ENCODE assay signal across 29 cellular contexts in genomic region chr14:71341160-71341559, GRCh38. TPM values are rescaled to one million over a fixed set of nuclear protein-coding genes. Genes with fewer than 3 reads are reported as not detected.
DNase-seq lines count a peak whose midpoint lies in the region; ATAC-seq and TF ChIP-seq lines count a peak whose summit lies in the region.
"Had no signal": no experiment of that assay in that cellular context is flagged by ENCODE, and none has a peak within 500 bp of the region (broad histone marks: within the 10 kb centered on the region; RNA-seq: fewer than 3 reads in every experiment).

No MANE protein-coding gene starts in this region.

- H3K9me3 Mint-ChIP-seq in IgD-negative memory B cell (no peaks in the 10 kb centered on the region), neural progenitor cell (peaks cover 16% of the 10 kb centered on the region)
- H3K9me3 Mint-ChIP-seq: activated T-cell treated with anti-CD3 and anti-CD28 coated beads, Interleukin-2, amount 50 U/mL, for 4 hours; effector memory CD8-positive, alpha-beta T cell; H9 had no signal

- TF ChIP-seq CTCF in neural progenitor cell (IDR thresholded peaks at IDR 0.05), result no peak

- H3K79me2 ChIP-seq in neural progenitor cell (ENCODE audit: low read depth), result peaks cover 96% of the 10 kb centered on the region

- no peak overlapping the region for H2AFZ ChIP-seq in neural progenitor cell (replicated peaks)

- no peak overlapping the region for H3K27ac ChIP-seq in neural progenitor cell
- H3K27ac ChIP-seq: cardiac muscle cell, colonic mucosa had no signal

- no peak for ATAC-seq in GM18858 (IDR thresholded peaks at IDR 0.05; ENCODE audit: unreplicated experiment)
- ATAC-seq: activated T-cell treated with anti-CD3 and anti-CD28 coated beads, Interleukin-2, amount 50 U/mL, for 4 hours; effector memory CD8-positive, alpha-beta T cell; GM12878; left lung; PC-3; stimulated activated naive CD8-positive, alpha-beta T cell treated with anti-CD3 and anti-CD28 coated beads, Interleukin-15, Interleukin-2, amounts not matched to agents 100 U/mL and 50 U/mL, for 24 hours had no signal

- no peak overlapping the region for H3K4me3 ChIP-seq in neural progenitor cell
- H3K4me3 ChIP-seq: cardiac muscle cell, colonic mucosa, GM12878, left lung, right atrium auricular region had no signal

- no peaks in the 10 kb centered on the region for H3K4me1 ChIP-seq in neural progenitor cell
- H3K4me1 ChIP-seq: colonic mucosa, right atrium auricular region had no signal

- no peak overlapping the region for H3K4me2 ChIP-seq in neural progenitor cell

- no peaks in the 10 kb centered on the region for H3K9me3 ChIP-seq in neural progenitor cell (ENCODE audit: low read depth)
- H3K9me3 ChIP-seq: colonic mucosa, left lung, right atrium auricular region had no signal

- no peak overlapping the region for H3K4me3 Mint-ChIP-seq in IgD-negative memory B cell
- no peak overlapping the region for H3K4me3 Mint-ChIP-seq in neural progenitor cell
- H3K4me3 Mint-ChIP-seq: activated T-cell treated with anti-CD3 and anti-CD28 coated beads, Interleukin-2, amount 50 U/mL, for 4 hours; effector memory CD8-positive, alpha-beta T cell; H9 had no signal

- H3K36me3 ChIP-seq in neural progenitor cell, result no peaks in the 10 kb centered on the region
- H3K36me3 ChIP-seq: cardiac muscle cell, colonic mucosa, left lung, right atrium auricular region had no signal

- H3K9ac ChIP-seq in neural progenitor cell, result no peak overlapping the region

- peaks cover 28% of the 10 kb centered on the region for H4K20me1 ChIP-seq in neural progenitor cell (ENCODE audit: low read depth)

- peak overlapping the region in 2 of 3 donors; percentile 33 to 69 for H3K27ac Mint-ChIP-seq in IgD-negative memory B cell
- peak overlapping the region; percentile 18 for H3K27ac Mint-ChIP-seq in neural progenitor cell
- H3K27ac Mint-ChIP-seq: H9 had no signal

- H3K36me3 Mint-ChIP-seq in IgD-negative memory B cell (peaks cover 11% of the 10 kb centered on the region), neural progenitor cell (peaks cover 36% of the 10 kb centered on the region)

- H3K4me1 Mint-ChIP-seq in IgD-negative memory B cell, result peaks cover 17 to 31% (median 23%) of the 10 kb centered on the region in 3 donors
- H3K4me1 Mint-ChIP-seq in neural progenitor cell, result no peaks in the 10 kb centered on the region

- no peaks in the 10 kb centered on the region for H3K27me3 ChIP-seq in neural progenitor cell
- H3K27me3 ChIP-seq: cardiac muscle cell, colonic mucosa, left lung, right atrium auricular region had no signal

- no peaks in the 10 kb centered on the region for H3F3A ChIP-seq in neural progenitor cell (ENCODE audit: low read depth)

- H3K27me3 Mint-ChIP-seq in IgD-negative memory B cell, result no peaks in the 10 kb centered on the region
- H3K27me3 Mint-ChIP-seq in neural progenitor cell (ENCODE audit: insufficient read depth, low read depth), result no peaks in the 10 kb centered on the region
- H3K27me3 Mint-ChIP-seq: effector memory CD8-positive, alpha-beta T cell had no signal

- peak; percentile 82 to 86 for DNase-seq in AML-193 (lab: John Stamatoyannopoulos, UW)
- peak; percentile 28 for DNase-seq in SKM-1 treated with dmso at 0.1 percent for 144 hours (lab: John Stamatoyannopoulos, UW; ENCODE audit: unreplicated experiment)
- DNase-seq in neural progenitor cell (ENCODE audit: low spot score), result no peak
- DNase-seq in epidermal melanocyte (ENCODE audit: insufficient read length, low spot score), result no peak
- no peak for DNase-seq in head of caudate nucleus
- DNase-seq: ACHN; activated CD4-positive, alpha-beta T cell treated with anti-CD3 and anti-CD28 coated beads for 48 hours; activated T-cell treated with anti-CD3 and anti-CD28 coated beads, Interleukin-2, amount 50 U/mL, for 4 hours; colonic mucosa; effector memory CD8-positive, alpha-beta T cell; erythroblast; glutamatergic neuron; H9; islet precursor cell; left lung; mesendoderm; NCI-H1092 treated with DMSO at 0.1 percent for 48 hours; NCI-H187; NCI-H446 treated with DMSO at 0.1 percent for 48 hours; PC-3; posterior cingulate gyrus; stimulated activated CD4-positive, alpha-beta T cell treated with anti-CD3 and anti-CD28 coated beads, Interleukin-2, amount 100 ng/mL, for 24 hours; stimulated activated naive CD8-positive, alpha-beta T cell treated with anti-CD3 and anti-CD28 coated beads, Interleukin-15, Interleukin-2, amounts not matched to agents 100 U/mL and 50 U/mL, for 24 hours; T1000 had no signal

- intact Hi-C loops in head of caudate nucleus (cut with DNase I), result no loop called here

RNA-seq across cellular contexts. Expression of gene SIPA1L1, which starts 20.9 kb away (rescaled TPM):
- 42.5 TPM for polyA plus RNA-seq in IgD-negative memory B cell
- 28.7 and 30.0 TPM in 2 replicates for total RNA-seq in neural progenitor cell (ENCODE audit: low replicate concordance)

Comparison
In these comparisons a context has a peak if more than half of its experiments do, and no peak if none do; other contexts are left out.
1. DNase-seq: peak in AML-193 (2 of 2) and SKM-1 treated with dmso at 0.1 percent for 144 hours (single experiment); none in neural progenitor cell (single experiment), epidermal melanocyte (single experiment) and head of caudate nucleus (0 of 42).